In the genomic region with DNA sequence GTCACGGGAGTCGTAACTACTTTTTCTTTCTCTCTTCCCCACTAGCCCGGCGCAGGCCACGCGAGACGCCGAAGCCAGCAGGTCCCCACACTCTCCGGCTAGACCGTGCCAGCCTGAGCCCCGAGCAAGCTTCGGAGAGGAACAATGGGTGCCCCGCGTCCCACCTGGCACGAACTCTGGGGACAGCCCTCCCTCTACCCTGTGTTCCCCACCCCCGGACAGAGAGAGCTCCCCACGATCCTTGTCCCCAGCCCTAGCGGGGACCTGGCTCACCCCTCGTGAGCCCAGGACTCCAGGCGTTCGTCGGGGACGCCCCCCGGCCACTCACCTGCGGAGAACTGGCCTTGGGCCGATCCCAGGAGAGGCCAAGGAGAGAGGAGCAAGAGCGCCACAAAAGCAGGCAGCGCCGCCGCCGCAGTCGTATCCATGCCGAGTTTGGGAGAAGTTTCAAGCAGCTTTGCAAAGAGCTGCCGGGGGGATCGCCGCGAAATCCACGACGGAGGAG, we compare ENCODE assay signal across 8 cellular contexts. TPM values are rescaled to one million over a fixed set of nuclear protein-coding genes. Genes with fewer than 3 reads are reported as not detected.
DNase-seq lines count a peak whose midpoint lies in the region; ATAC-seq, FAIRE-seq and TF ChIP-seq lines count a peak whose summit lies in the region.

No MANE protein-coding gene starts in this region.

- peak overlapping the region; percentile 97 for H3K27ac ChIP-seq in left ventricle myocardium inferior (replicated peaks)

- H3K9me3 ChIP-seq in NT2/D1 (ENCODE audit: insufficient read depth, low read length) (no peaks in the 10 kb centered on the region), left ventricle myocardium inferior (replicated peaks) (no peaks in the 10 kb centered on the region)

- DNase-seq in NT2/D1 (ENCODE audit: low read depth, low spot score) (no peak), left ventricle myocardium inferior (peak; percentile 37), retina (peak; percentile 95), ecto neural progenitor cell (ENCODE audit: low spot score) (no peak), HTR-8/SVneo (ENCODE audit: insufficient read length, low spot score) (no peak)
- DNase-seq in activated naive CD8-positive, alpha-beta T cell treated with anti-CD3 and anti-CD28 coated beads, Interleukin-2, amount 50 U/mL, for 16 hours (ENCODE audit: low read depth, low spot score), result peak; percentile 13

- intact Hi-C loops in left ventricle myocardium inferior (cut with micrococcal nuclease), result no loop called here

- FAIRE-seq in HTR-8/SVneo (lab: Jason Lieb, UNC), result no peak

- TF ChIP-seq CTCF in left ventricle myocardium inferior (IDR thresholded peaks at IDR 0.05; ENCODE audit: borderline replicate concordance), result no peak

- H3K4me3 ChIP-seq in NT2/D1 (ENCODE audit: insufficient read length, low read depth), result peak overlapping the region; percentile 82
- H3K4me3 ChIP-seq in left ventricle myocardium inferior, result peak overlapping the region; percentile 95

- H3K36me3 ChIP-seq in NT2/D1 (ENCODE audit: insufficient read depth, insufficient read length, low read length), result no peaks in the 10 kb centered on the region
- no peaks in the 10 kb centered on the region for H3K36me3 ChIP-seq in left ventricle myocardium inferior

- ATAC-seq in GM18861 (IDR thresholded peaks at IDR 0.05; ENCODE audit: unreplicated experiment) (peak; percentile 7), HG02798 (IDR thresholded peaks at IDR 0.05; ENCODE audit: poor library complexity, unreplicated experiment) (peak; percentile 22)

- H3K4me1 ChIP-seq in NT2/D1 (ENCODE audit: insufficient read depth, insufficient read length) (no peaks in the 10 kb centered on the region), left ventricle myocardium inferior (peaks cover 69% of the 10 kb centered on the region)

- peak overlapping the region; percentile 95 for H3K9ac ChIP-seq in NT2/D1 (ENCODE audit: insufficient read length, low read depth)

- H3K27me3 ChIP-seq in NT2/D1 (ENCODE audit: insufficient read depth, insufficient read length) (no peaks in the 10 kb centered on the region), left ventricle myocardium inferior (ENCODE audit: low read depth) (no peaks in the 10 kb centered on the region)

RNA-seq across cellular contexts. Expression of a gene that starts 0.4 kb away (rescaled TPM):
- 18.4 TPM for total RNA-seq in left ventricle myocardium inferior

Comparison
In these comparisons a context has a peak if more than half of its experiments do, and no peak if none do; other contexts are left out.
1. DNase-seq: peak in activated naive CD8-positive, alpha-beta T cell treated with anti-CD3 and anti-CD28 coated beads, Interleukin-2, amount 50 U/mL, for 16 hours (single experiment), left ventricle myocardium inferior (single experiment) and retina (single experiment); none in NT2/D1 (single experiment), ecto neural progenitor cell (single experiment) and HTR-8/SVneo (single experiment).